In genomic region chr1:98839840-98840239, GRCh38 we compare ENCODE assay signal across 15 cellular contexts.
"Had no signal": no experiment of that assay in that cellular context is flagged by ENCODE, and none has a peak within 500 bp of the region (broad histone marks: within the 10 kb centered on the region; RNA-seq: fewer than 3 reads in every experiment).

No MANE protein-coding gene starts in this region.

- H3K36me3 ChIP-seq: right lobe of liver, suprapubic skin, upper lobe of right lung had no signal

- ATAC-seq: activated CD8-positive, alpha-beta T cell treated with anti-CD3 and anti-CD28 coated beads for 36 hours; activated T-cell treated with anti-CD3 and anti-CD28 coated beads, Interleukin-2, amount 50 U/mL, for 72 hours; left colon; naive thymus-derived CD4-positive, alpha-beta T cell; right lobe of liver; stimulated activated naive CD8-positive, alpha-beta T cell treated with anti-CD3 and anti-CD28 coated beads, Interleukin-15, Interleukin-2, amounts not matched to agents 100 U/mL and 50 U/mL, for 24 hours; upper lobe of right lung had no signal

- H3K9me3 ChIP-seq: right lobe of liver, suprapubic skin, upper lobe of right lung had no signal

- H3K4me1 ChIP-seq: right lobe of liver, suprapubic skin, upper lobe of right lung had no signal

- H3K27me3 ChIP-seq: right lobe of liver, suprapubic skin, upper lobe of right lung had no signal

- H3K4me3 ChIP-seq: lung, right lobe of liver, suprapubic skin, upper lobe of right lung had no signal

- DNase-seq: activated CD4-positive, alpha-beta T cell treated with anti-CD3 and anti-CD28 coated beads for 4 hours; activated CD8-positive, alpha-beta memory T cell treated with anti-CD3 and anti-CD28 coated beads, Interleukin-2, amount 50 U/mL, for 4 hours; activated CD8-positive, alpha-beta T cell treated with anti-CD3 and anti-CD28 coated beads for 36 hours; activated gamma-delta T cell treated with Interleukin-2 at 50 U/mL for 16 hours; activated naive CD8-positive, alpha-beta T cell treated with anti-CD3 and anti-CD28 coated beads for 36 hours; activated T-cell treated with anti-CD3 and anti-CD28 coated beads, Interleukin-2, amount 50 U/mL, for 72 hours; aorta; glutamatergic neuron; left colon; naive thymus-derived CD4-positive, alpha-beta T cell; right lobe of liver; stimulated activated naive CD8-positive, alpha-beta T cell treated with anti-CD3 and anti-CD28 coated beads, Interleukin-15, Interleukin-2, amounts not matched to agents 100 U/mL and 50 U/mL, for 24 hours; upper lobe of right lung had no signal

- H3K27ac ChIP-seq: right lobe of liver, suprapubic skin, upper lobe of right lung had no signal
